ENCODE assay signal across 1 cellular context in genomic region chr3:182970811-182971418, GRCh38.
A peak's percentile ranks its signal among the peaks of the same experiment; 100 is the strongest.
TF ChIP-seq lines count a peak whose summit lies in the region.

No MANE protein-coding gene starts in this region.

TF ChIP-seq in liver, 16 proteins besides CTCF, POLR2A, EP300 and RAD21 (continued from another document):
- TF ChIP-seq ZBTB33 (IDR thresholded peaks at IDR 0.05) (peak; percentile 75), REST (IDR thresholded peaks at IDR 0.05) (peak; percentile 82), YY1 (IDR thresholded peaks at IDR 0.05) (peak; percentile 70), RXRA (IDR thresholded peaks at IDR 0.05) (peak; percentile 77 to 86), MAX (IDR thresholded peaks at IDR 0.05) (peak; percentile 78), ATF3 (IDR thresholded peaks at IDR 0.05) (no peak), GABPA (IDR thresholded peaks at IDR 0.05 in 1 of 2, conservative IDR thresholded peaks at IDR 0.05 in 1 of 2) (no peak), EGR1 (IDR thresholded peaks at IDR 0.05; ENCODE audit: low read depth in 2 of 2) (peak in 1 of 2 donors; percentile 63), HNF4G (IDR thresholded peaks at IDR 0.05) (peak; percentile 99), TAF1 (conservative IDR thresholded peaks at IDR 0.05) (peak; percentile 50), HNF4A (conservative IDR thresholded peaks at IDR 0.05) (peak; percentile 100), NR2F2 (IDR thresholded peaks at IDR 0.05) (peak; percentile 49), SP1 (IDR thresholded peaks at IDR 0.05) (peak; percentile 99), JUND (IDR thresholded peaks at IDR 0.05) (peak; percentile 80 to 90), FOXA1 (IDR thresholded peaks at IDR 0.05) (no peak)
